In genomic region chr2:125516496-125517109, GRCh38 we compare ENCODE assay signal across 8 cellular contexts.
DNase-seq lines count a peak whose midpoint lies in the region; ATAC-seq and TF ChIP-seq lines count a peak whose summit lies in the region.

No MANE protein-coding gene starts in this region.

- H3K4me3 Mint-ChIP-seq in CD4-positive, alpha-beta memory T cell, result no peak overlapping the region

- 63% methylated on average over 3 of the region's 3 CpGs for WGBS in esophagus muscularis mucosa

- H3K9me3 Mint-ChIP-seq in CD4-positive, alpha-beta memory T cell, result peaks cover 0 to 21% (median 10%) of the 10 kb centered on the region in 8 donors

- H3K4me1 ChIP-seq in esophagus muscularis mucosa, result no peaks in the 10 kb centered on the region
- H3K4me1 ChIP-seq in CD4-positive, alpha-beta memory T cell (ENCODE audit: insufficient read depth, low read length), result no peaks in the 10 kb centered on the region

- peak; percentile 41 for TF ChIP-seq CTCF in fibroblast of pulmonary artery (IDR thresholded peaks at IDR 0.05; ENCODE audit: low read length, missing control alignments)
- peak in 1 of 3 experiments; percentile 32 for TF ChIP-seq CTCF in esophagus muscularis mucosa (IDR thresholded peaks at IDR 0.05)

- peak; percentile 8 for DNase-seq in COR-L47 (lab: John Stamatoyannopoulos, UW)
- peak; percentile 4 for DNase-seq in NCI-H748 treated with DMSO at 0.1 percent for 48 hours (lab: John Stamatoyannopoulos, UW)
- DNase-seq in fibroblast of pulmonary artery (ENCODE audit: low read depth), result peak; percentile 6
- DNase-seq in esophagus muscularis mucosa (ENCODE audit: extremely low spot score), result no peak
- no peak for DNase-seq in retina
- DNase-seq in CD4-positive, alpha-beta memory T cell, result no peak

- no peaks in the 10 kb centered on the region for H3K27me3 ChIP-seq in esophagus muscularis mucosa
- no peaks in the 10 kb centered on the region for H3K27me3 ChIP-seq in CD4-positive, alpha-beta memory T cell (ENCODE audit: insufficient read depth, low read length)

- CTCF ChIA-PET in CD4-positive, alpha-beta memory T cell (lab: Charles Lee; ENCODE audit: partially characterized antibody), result no interaction called here

- intact Hi-C loops in esophagus muscularis mucosa (cut with DNase I), result no loop called here
- intact Hi-C loops in CD4-positive, alpha-beta memory T cell (cut with micrococcal nuclease), result no loop called here

- H3K27me3 Mint-ChIP-seq in CD4-positive, alpha-beta memory T cell, result no peaks in the 10 kb centered on the region

- H3K4me1 Mint-ChIP-seq in CD4-positive, alpha-beta memory T cell, result no peaks in the 10 kb centered on the region

- no peaks in the 10 kb centered on the region for H3K36me3 Mint-ChIP-seq in CD4-positive, alpha-beta memory T cell

- POLR2A ChIA-PET in CD4-positive, alpha-beta memory T cell (lab: Charles Lee; ENCODE audit: partially characterized antibody), result no interaction called here

- peaks cover 0 to 26% (median 12%) of the 10 kb centered on the region in 4 donors for H3K9me3 ChIP-seq in esophagus muscularis mucosa
- no peaks in the 10 kb centered on the region for H3K9me3 ChIP-seq in CD4-positive, alpha-beta memory T cell (ENCODE audit: control insufficient read depth in 1 of 2, low read length in 2 of 2)

- H3K36me3 ChIP-seq in esophagus muscularis mucosa, result no peaks in the 10 kb centered on the region
- H3K36me3 ChIP-seq in CD4-positive, alpha-beta memory T cell (ENCODE audit: insufficient read depth, low read length), result no peaks in the 10 kb centered on the region

- H3K27ac ChIP-seq in esophagus muscularis mucosa (replicated peaks in 1 of 4), result no peak overlapping the region
- no peak overlapping the region for H3K27ac ChIP-seq in CD4-positive, alpha-beta memory T cell (ENCODE audit: low read depth, low read length)

- ATAC-seq in GM21360 (IDR thresholded peaks at IDR 0.05; ENCODE audit: unreplicated experiment) (peak; percentile 72), HG02973 (IDR thresholded peaks at IDR 0.05; ENCODE audit: unreplicated experiment) (no peak)

- TF ChIP-seq EP300 in esophagus muscularis mucosa (IDR thresholded peaks at IDR 0.05), result no peak

- no peak overlapping the region for H3K27ac Mint-ChIP-seq in CD4-positive, alpha-beta memory T cell

- no peak for TF ChIP-seq POLR2A in esophagus muscularis mucosa (IDR thresholded peaks at IDR 0.05; ENCODE audit: low read depth)

- no peak overlapping the region for H3K4me3 ChIP-seq in fibroblast of pulmonary artery (replicated peaks; ENCODE audit: low read depth, low read length)
- no peak overlapping the region for H3K4me3 ChIP-seq in esophagus muscularis mucosa
- no peak overlapping the region for H3K4me3 ChIP-seq in CD4-positive, alpha-beta memory T cell (ENCODE audit: low read length in 2 of 2)

Comparison
In these comparisons a context has a peak if more than half of its experiments do, and no peak if none do; other contexts are left out.
1. DNase-seq: peak in COR-L47 (single experiment), NCI-H748 treated with DMSO at 0.1 percent for 48 hours (single experiment) and fibroblast of pulmonary artery (single experiment); none in esophagus muscularis mucosa (single experiment), retina (single experiment) and CD4-positive, alpha-beta memory T cell (0 of 5).